ENCODE assay signal across 7 cellular contexts in genomic region chr17:14308965-14309879, GRCh38. TPM values are rescaled to one million over a fixed set of nuclear protein-coding genes. Genes with fewer than 3 reads are reported as not detected.
A peak's percentile ranks its signal among the peaks of the same experiment; 100 is the strongest.
DNase-seq lines count a peak whose midpoint lies in the region; ATAC-seq and TF ChIP-seq lines count a peak whose summit lies in the region.

No MANE protein-coding gene starts in this region.

- 3 to 4% methylated on average over 57 to 71 of the region's 71 CpGs for WGBS in aorta, 2 donors

- peak overlapping the region; percentile 61 for H3K27ac Mint-ChIP-seq in MCF 10A (ENCODE audit: low read depth, unreplicated experiment)

- H3K4me3 ChIP-seq in WI38 (ENCODE audit: low read depth, low read length) (peak overlapping the region; percentile 54), iPS-11a (ENCODE audit: low read depth, low read length) (peak overlapping the region; percentile 49), aorta (ENCODE audit: low read length in 2 of 2) (peak overlapping the region; percentile 4 to 44)

- no TSS peak for BruUV-seq in MCF 10A (replicated peaks; lab: Mats Ljungman, UMichigan)

- POLR2A ChIA-PET in MCF 10A (lab: Yijun Ruan, JAX): interaction anchor here (0.6 to 1.5 kb wide), 8 partner anchors 9 to 711 kb away, joined by 3 to 6 read pairs (median 4); partner anchors contain the start of gene COX10

- H3K9me3 ChIP-seq in aorta (ENCODE audit: control insufficient read depth, low read length): no peaks in the 10 kb centered on the region

- peak overlapping the region; percentile 72 for H3K4me3 Mint-ChIP-seq in MCF 10A (ENCODE audit: unreplicated experiment)

- no peak for TF ChIP-seq CTCF in GM20000 (IDR thresholded peaks at IDR 0.05; ENCODE audit: extremely low read depth, missing control alignments)
- no peak for TF ChIP-seq CTCF in WI38 (IDR thresholded peaks at IDR 0.05; ENCODE audit: low read depth, low read length)
- TF ChIP-seq CTCF in MCF 10A (IDR thresholded peaks at IDR 0.05; ENCODE audit: unreplicated experiment): no peak

- no peaks in the 10 kb centered on the region for H3K4me1 ChIP-seq in aorta (ENCODE audit: control insufficient read depth in 1 of 2, insufficient read depth in 2 of 2, low read length in 2 of 2)

- in situ Hi-C loops in KBM-7 (cut with MboI; ENCODE audit: low pct_unique_long_range_greater_than_20kb, low sequenced_read_pairs): no loop called here

- peak; percentile 99 for ATAC-seq in sciatic nerve
- ATAC-seq in aorta (ENCODE audit: low FRiP score): peak; percentile 93

- no peaks in the 10 kb centered on the region for H3K36me3 ChIP-seq in aorta (ENCODE audit: control insufficient read depth in 1 of 2, insufficient read depth in 2 of 2, low read length in 1 of 2)

- H3K4me1 Mint-ChIP-seq in MCF 10A (ENCODE audit: insufficient read depth, unreplicated experiment): peaks cover 23% of the 10 kb centered on the region

- intact Hi-C loops in MCF 10A (cut with micrococcal nuclease): loop anchor here (5.0 to 10.0 kb wide), 3 partner anchors 496 to 1194 kb away; no protein-coding TSS in a partner anchor
- intact Hi-C loops in sciatic nerve (cut with DNase I): no loop called here
- intact Hi-C loops in aorta (cut with DNase I): loop anchor here (10.0 kb wide), 2 partner anchors 514 to 974 kb away; no protein-coding TSS in a partner anchor

- CTCF ChIA-PET in MCF 10A (lab: Yijun Ruan, JAX): interaction anchor here (0.6 to 1.0 kb wide), 3 partner anchors 12 to 712 kb away, joined by 3 to 5 read pairs (median 4); no protein-coding TSS in a partner anchor

- H3K27me3 Mint-ChIP-seq in MCF 10A (ENCODE audit: insufficient read depth, unreplicated experiment): no peaks in the 10 kb centered on the region

- DNase-seq in GM20000 (ENCODE audit: low spot score) (peak; percentile 60), KBM-7 (peak; percentile 99), MCF 10A (ENCODE audit: unreplicated experiment) (peak; percentile 91), sciatic nerve (ENCODE audit: low spot score) (peak; percentile 87), aorta (peak; percentile 90 to 92)

- peaks cover 6% of the 10 kb centered on the region for H3K36me3 Mint-ChIP-seq in MCF 10A (ENCODE audit: insufficient read depth, unreplicated experiment)

- no peaks in the 10 kb centered on the region for H3K27me3 ChIP-seq in aorta (ENCODE audit: control insufficient read depth in 1 of 2, insufficient read depth in 2 of 2, low read length in 1 of 2)

- H3K9me3 Mint-ChIP-seq in MCF 10A (ENCODE audit: unreplicated experiment): no peaks in the 10 kb centered on the region

- H3K27ac ChIP-seq in aorta (ENCODE audit: low read depth in 1 of 2, low read length in 2 of 2): no peak overlapping the region

RNA-seq across cellular contexts. Expression of gene HS3ST3B1, which starts 8.3 kb away (rescaled TPM):
- total RNA-seq in MCF 10A (2022) (3.4 and 3.8 TPM in 2 replicates), sciatic nerve (1.2 TPM), aorta (1 to 10 TPM in 1 of 2 donors, under 1 TPM in 1; 0.63 to 1.3 TPM)
- polyA plus RNA-seq in aorta: under 1 TPM in 1 of 2 donors, not detected in 1; 0.05 TPM
